In the genomic region with DNA sequence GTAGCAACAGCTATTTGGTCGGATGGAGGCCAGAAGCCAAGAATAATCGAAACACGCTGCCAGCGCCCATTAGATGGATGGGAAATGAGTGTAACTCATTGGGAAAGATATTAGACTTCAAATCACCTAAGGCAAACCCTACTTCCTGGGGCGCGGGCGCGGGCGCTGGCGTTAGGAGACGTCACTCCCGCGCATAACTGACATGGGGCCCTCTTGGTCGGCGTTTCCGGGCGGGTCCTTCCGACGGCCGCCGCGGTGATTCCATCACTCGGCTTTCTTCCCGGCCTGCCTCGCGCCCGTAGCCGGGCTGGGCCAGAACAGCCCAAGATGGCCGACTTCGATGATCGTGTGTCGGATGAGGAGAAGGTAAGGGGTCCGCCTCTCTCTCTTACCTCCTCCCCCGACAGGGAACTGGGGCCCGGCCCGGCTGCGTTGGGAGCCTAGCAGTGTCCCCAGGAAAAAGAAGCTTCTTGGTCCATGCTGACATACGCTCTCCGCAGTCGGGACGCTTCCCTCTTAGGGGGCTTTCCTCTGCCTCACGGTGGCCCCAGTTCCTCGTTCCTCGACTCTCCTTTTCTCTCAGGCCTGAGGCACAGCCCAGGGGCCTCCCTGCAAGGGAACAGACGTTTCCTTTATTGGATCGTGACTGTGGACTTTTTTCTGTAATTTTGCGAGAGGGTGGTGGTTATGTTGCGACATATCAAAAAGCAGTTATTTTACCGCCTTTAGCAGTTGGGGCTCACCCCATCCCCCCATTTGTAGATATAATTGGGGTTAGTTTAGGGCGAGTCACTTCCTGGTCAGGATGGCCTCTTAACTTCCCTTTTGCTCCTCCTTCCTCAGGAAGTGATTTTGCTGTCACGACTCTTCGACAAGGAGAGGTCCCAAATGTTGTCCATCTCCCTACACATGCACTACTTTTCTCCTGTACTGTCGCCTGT, we compare ENCODE assay signal across 8 cellular contexts. TPM values are rescaled to one million over a fixed set of nuclear protein-coding genes. Genes with fewer than 3 reads are reported as not detected.
DNase-seq lines count a peak whose midpoint lies in the region; ATAC-seq and TF ChIP-seq lines count a peak whose summit lies in the region.

A gene (plus strand): TSS at position 315 of the 941 bp plus-strand sequence. CDS start 13 bp downstream, at position 328.

- intact Hi-C loops in testis (cut with DNase I; ENCODE audit: low total_unique reads): loop anchor here (2.0 to 5.0 kb wide), 2 partner anchors 87 to 117 kb away; a partner anchor contains a TSS

- no peaks in the 10 kb centered on the region for H3K9me3 ChIP-seq in osteoblast (ENCODE audit: low read depth, low read length)
- no peaks in the 10 kb centered on the region for H3K9me3 ChIP-seq in testis

- H3K27ac ChIP-seq in osteoblast (ENCODE audit: low read depth, low read length) (peak within 1 kb of the TSS; percentile 98), testis (peak within 1 kb of the TSS; percentile 95 to 97)

- no peaks in the 10 kb centered on the region for H3K27me3 ChIP-seq in osteoblast (ENCODE audit: insufficient read depth, low read length)
- H3K27me3 ChIP-seq in testis: no peaks in the 10 kb centered on the region

- no peaks in the 10 kb centered on the region for H3K9me3 Mint-ChIP-seq in activated naive CD4-positive, alpha-beta T cell treated with anti-CD3 and anti-CD28 coated beads, Interleukin-2, amount 50 U/mL, for 72 hours

- WGBS in testis, 2 donors: 0 to 1% methylated on average over 22 to 53 of the region's 53 CpGs

- H3K79me2 ChIP-seq in osteoblast (ENCODE audit: insufficient read depth, low read length): peaks cover 96% of the 10 kb centered on the region

- peaks cover 34 to 35% of the 10 kb centered on the region in 2 donors for H3K36me3 Mint-ChIP-seq in activated naive CD4-positive, alpha-beta T cell treated with anti-CD3 and anti-CD28 coated beads, Interleukin-2, amount 50 U/mL, for 72 hours

- H2AFZ ChIP-seq in osteoblast (ENCODE audit: low read length): peak within 1 kb of the TSS; percentile 95

- peak within 1 kb of the TSS; percentile 100 for H3K27ac Mint-ChIP-seq in activated naive CD4-positive, alpha-beta T cell treated with anti-CD3 and anti-CD28 coated beads, Interleukin-2, amount 50 U/mL, for 72 hours

- TF ChIP-seq CTCF in GM10266 (IDR thresholded peaks at IDR 0.05; ENCODE audit: control insufficient read depth, insufficient read depth, low read depth, missing control alignments): no peak
- no peak for TF ChIP-seq CTCF in osteoblast (IDR thresholded peaks at IDR 0.05; ENCODE audit: extremely low read depth, low read depth, low read length)
- no peak for TF ChIP-seq CTCF in testis (IDR thresholded peaks at IDR 0.05)

- peak; percentile 81 for DNase-seq in GM10266 (ENCODE audit: extremely low spot score)
- peak; percentile 92 for DNase-seq in NCI-H1105 (lab: John Stamatoyannopoulos, UW)
- peak; percentile 96 for DNase-seq in SKM-1 (lab: John Stamatoyannopoulos, UW; ENCODE audit: unreplicated experiment)
- DNase-seq in activated naive CD4-positive, alpha-beta T cell treated with anti-CD3 and anti-CD28 coated beads, Interleukin-2, amount 50 U/mL, for 72 hours (ENCODE audit: low spot score in 2 of 2): peak; percentile 88 to 94
- DNase-seq in glomerular visceral epithelial cell (ENCODE audit: extremely low spot score): peak; percentile 92
- peak; percentile 95 for DNase-seq in osteoblast (ENCODE audit: insufficient read length, low spot score, missing footprints)
- peak; percentile 95 for DNase-seq in testis

- peak within 1 kb of the TSS; percentile 94 for H3K4me2 ChIP-seq in osteoblast (ENCODE audit: insufficient read depth, low read length)

- H3K4me3 ChIP-seq in osteoblast (ENCODE audit: insufficient read depth, low read length) (peak within 1 kb of the TSS; percentile 100), testis (peak within 1 kb of the TSS; percentile 81 to 87)

- ATAC-seq in HG02623 (IDR thresholded peaks at IDR 0.05; ENCODE audit: unreplicated experiment): peak; percentile 73
- ATAC-seq in activated naive CD4-positive, alpha-beta T cell treated with anti-CD3 and anti-CD28 coated beads, Interleukin-2, amount 50 U/mL, for 72 hours: peak; percentile 89 to 91

- H4K20me1 ChIP-seq in osteoblast (ENCODE audit: insufficient read depth, low read length): peaks cover 13% of the 10 kb centered on the region

- H3K36me3 ChIP-seq in osteoblast (ENCODE audit: insufficient read depth, low read length) (peaks cover 8% of the 10 kb centered on the region), testis (ENCODE audit: low read depth, missing control alignments) (no peaks in the 10 kb centered on the region)

- no peak for TF ChIP-seq POLR2A in testis (IDR thresholded peaks at IDR 0.05)

- H3K4me1 ChIP-seq in osteoblast (ENCODE audit: insufficient read depth, low read length) (peaks cover 31% of the 10 kb centered on the region), testis (peaks cover 22% of the 10 kb centered on the region)

RNA-seq across cellular contexts. Expression of the gene that starts here (rescaled TPM):
- total RNA-seq in activated naive CD4-positive, alpha-beta T cell treated with anti-CD3 and anti-CD28 coated beads, Interleukin-2, amount 50 U/mL, for 72 hours: 100 to 1,000 TPM; 250 to 276 TPM
- total RNA-seq in osteoblast (159 and 180 TPM in 2 replicates), testis (100 to 1,000 TPM; 144 to 148 TPM)
- polyA plus RNA-seq in testis (ENCODE audit: insufficient read depth, low read depth, low replicate concordance): 120 TPM

Comparison
In these comparisons a context has a peak if more than half of its experiments do, and no peak if none do; other contexts are left out.
1. Peak in every context shown above with its lines: DNase-seq, ATAC-seq, H3K4me3 ChIP-seq and H3K27ac ChIP-seq.